ENCODE assay signal across 8 cellular contexts in genomic region chr15:62067448-62068044, GRCh38. TPM values are rescaled to one million over a fixed set of nuclear protein-coding genes. Genes with fewer than 3 reads are reported as not detected.
DNase-seq lines count a peak whose midpoint lies in the region; ATAC-seq and TF ChIP-seq lines count a peak whose summit lies in the region.

No MANE protein-coding gene starts in this region.

- peak overlapping the region; percentile 69; the same call in 1 of the 2 replicates for H3K4me3 ChIP-seq in Karpas-422 (ENCODE audit: low read length)

- no peak overlapping the region for H3K9ac ChIP-seq in Karpas-422 (ENCODE audit: low read length)

- intact Hi-C loops in activated T-helper 2 cell treated with anti-CD3 and anti-CD28 coated beads, Interferon-gamma antibody, Interleukin-2, Interleukin-4, amounts not matched to agents 10 μg/mL and 5 μg/mL and 100 μg/mL, durations not matched to agents 14 hours and 24 hours and 36 hours (cut with micrococcal nuclease), result loop anchor here (5.0 kb wide), 1 partner anchor 85 kb away; no protein-coding TSS in a partner anchor
- intact Hi-C loops in Right ventricle myocardium superior (cut with DNase I), result no loop called here

- peak overlapping the region; percentile 24 for H3K27ac Mint-ChIP-seq in activated T-helper 2 cell treated with anti-CD3 and anti-CD28 coated beads, Interferon-gamma antibody, Interleukin-2, Interleukin-4, amounts not matched to agents 10 μg/mL and 5 μg/mL and 100 μg/mL, durations not matched to agents 14 hours and 24 hours and 36 hours
- peak overlapping the region; percentile 73 for H3K27ac Mint-ChIP-seq in progenitor cell of endocrine pancreas

- no peaks in the 10 kb centered on the region for H3K9me3 Mint-ChIP-seq in activated T-helper 2 cell treated with anti-CD3 and anti-CD28 coated beads, Interferon-gamma antibody, Interleukin-2, Interleukin-4, amounts not matched to agents 10 μg/mL and 5 μg/mL and 100 μg/mL, durations not matched to agents 14 hours and 24 hours and 36 hours
- H3K9me3 Mint-ChIP-seq in progenitor cell of endocrine pancreas (ENCODE audit: low read depth), result no peaks in the 10 kb centered on the region

- peaks cover 60% of the 10 kb centered on the region for H3K27me3 Mint-ChIP-seq in activated T-helper 2 cell treated with anti-CD3 and anti-CD28 coated beads, Interferon-gamma antibody, Interleukin-2, Interleukin-4, amounts not matched to agents 10 μg/mL and 5 μg/mL and 100 μg/mL, durations not matched to agents 14 hours and 24 hours and 36 hours (ENCODE audit: low read depth)
- H3K27me3 Mint-ChIP-seq in progenitor cell of endocrine pancreas, result peaks cover 58% of the 10 kb centered on the region

- H3K36me3 Mint-ChIP-seq in activated T-helper 2 cell treated with anti-CD3 and anti-CD28 coated beads, Interferon-gamma antibody, Interleukin-2, Interleukin-4, amounts not matched to agents 10 μg/mL and 5 μg/mL and 100 μg/mL, durations not matched to agents 14 hours and 24 hours and 36 hours (ENCODE audit: low read depth), result no peaks in the 10 kb centered on the region
- H3K36me3 Mint-ChIP-seq in progenitor cell of endocrine pancreas (ENCODE audit: insufficient read depth), result no peaks in the 10 kb centered on the region

- peak overlapping the region; percentile 76 for H3K4me3 Mint-ChIP-seq in activated T-helper 2 cell treated with anti-CD3 and anti-CD28 coated beads, Interferon-gamma antibody, Interleukin-2, Interleukin-4, amounts not matched to agents 10 μg/mL and 5 μg/mL and 100 μg/mL, durations not matched to agents 14 hours and 24 hours and 36 hours (ENCODE audit: low read depth)
- peak overlapping the region; percentile 70 for H3K4me3 Mint-ChIP-seq in progenitor cell of endocrine pancreas (ENCODE audit: low read depth)

- H4K20me1 ChIP-seq in Karpas-422 (ENCODE audit: insufficient read depth, low read depth, low read length), result no peaks in the 10 kb centered on the region

- no peaks in the 10 kb centered on the region for H3K9me3 ChIP-seq in Karpas-422 (ENCODE audit: low read length)

- no peak overlapping the region for H2AFZ ChIP-seq in Karpas-422 (ENCODE audit: low read length)

- no peaks in the 10 kb centered on the region for H3K79me2 ChIP-seq in Karpas-422 (ENCODE audit: low read length)

- ATAC-seq in Right ventricle myocardium superior (ENCODE audit: poor library complexity) (peak; percentile 40), HG03097 (IDR thresholded peaks at IDR 0.05; ENCODE audit: low FRiP score, unreplicated experiment) (no peak)

- peak overlapping the region; percentile 80 for H3K4me2 ChIP-seq in Karpas-422 (ENCODE audit: low read depth, low read length, poor library complexity, severe bottlenecking)

- TF ChIP-seq CTCF in GM12874 (IDR thresholded peaks at IDR 0.05; ENCODE audit: insufficient read depth, low read depth, low read length) (0 out of 2 replicates have a peak, but pooled peaks have one; percentile 1), progenitor cell of endocrine pancreas (IDR thresholded peaks at IDR 0.05; ENCODE audit: unreplicated experiment) (no peak)

- H3K4me1 ChIP-seq in Karpas-422 (ENCODE audit: low read length), result peaks cover 14% of the 10 kb centered on the region

- H3K27me3 ChIP-seq in Karpas-422 (ENCODE audit: low read length), result no peaks in the 10 kb centered on the region

- peaks cover 16% of the 10 kb centered on the region for H3K4me1 Mint-ChIP-seq in activated T-helper 2 cell treated with anti-CD3 and anti-CD28 coated beads, Interferon-gamma antibody, Interleukin-2, Interleukin-4, amounts not matched to agents 10 μg/mL and 5 μg/mL and 100 μg/mL, durations not matched to agents 14 hours and 24 hours and 36 hours (ENCODE audit: low read depth)
- peaks cover 9% of the 10 kb centered on the region for H3K4me1 Mint-ChIP-seq in progenitor cell of endocrine pancreas (ENCODE audit: low read depth)

- H3K9me2 ChIP-seq in Karpas-422 (replicated peaks; ENCODE audit: insufficient read depth, low read length), result no peaks in the 10 kb centered on the region

- H3K27ac ChIP-seq in Karpas-422 (ENCODE audit: low read length), result no peak overlapping the region

- no peaks in the 10 kb centered on the region for H3K36me3 ChIP-seq in Karpas-422 (ENCODE audit: insufficient read depth, low read length)

- DNase-seq in Karpas-422, result no peak
- DNase-seq in activated T-helper 2 cell treated with anti-CD3 and anti-CD28 coated beads, Interferon-gamma antibody, Interleukin-2, Interleukin-4, amounts not matched to agents 10 μg/mL and 5 μg/mL and 100 μg/mL, durations not matched to agents 14 hours and 24 hours and 36 hours (ENCODE audit: low spot score), result no peak
- DNase-seq in Right ventricle myocardium superior, result peak; percentile 56
- DNase-seq in progenitor cell of endocrine pancreas (ENCODE audit: low spot score, unreplicated experiment), result peak; percentile 21
- DNase-seq in NOMO-1 treated with DMSO at 0.1 percent for 48 hours (lab: John Stamatoyannopoulos, UW; ENCODE audit: unreplicated experiment), result no peak
- DNase-seq in 8988T, result no peak

RNA-seq across cellular contexts. Expression of gene C2CD4A, which starts 0.8 kb away (rescaled TPM):
- total RNA-seq in Karpas-422 (2014; rRNA removed; shearing (Covaris generic); ENCODE audit: low replicate concordance), result not detected in 2 replicates
- total RNA-seq in activated T-helper 2 cell treated with anti-CD3 and anti-CD28 coated beads, Interferon-gamma antibody, Interleukin-2, Interleukin-4, amounts not matched to agents 10 μg/mL and 5 μg/mL and 100 μg/mL, durations not matched to agents 14 hours and 24 hours and 36 hours, result not detected in 2 replicates
- total RNA-seq in Right ventricle myocardium superior, result not detected
- total RNA-seq in progenitor cell of endocrine pancreas, result 0.17 and 0.20 TPM in 2 replicates

RNA-seq across cellular contexts. Expression of gene VPS13C, which starts 7.3 kb away (rescaled TPM):
- 70.9 and 180 TPM in 2 replicates for total RNA-seq in Karpas-422 (2014; rRNA removed; shearing (Covaris generic); ENCODE audit: low replicate concordance)
- 53.3 and 57.4 TPM in 2 replicates for total RNA-seq in activated T-helper 2 cell treated with anti-CD3 and anti-CD28 coated beads, Interferon-gamma antibody, Interleukin-2, Interleukin-4, amounts not matched to agents 10 μg/mL and 5 μg/mL and 100 μg/mL, durations not matched to agents 14 hours and 24 hours and 36 hours
- total RNA-seq in Right ventricle myocardium superior (32.8 TPM), progenitor cell of endocrine pancreas (47.7 and 57.1 TPM in 2 replicates)

Comparison
In these comparisons a context has a peak if more than half of its experiments do, and no peak if none do; other contexts are left out.
1. DNase-seq: peak in Right ventricle myocardium superior (single experiment) and progenitor cell of endocrine pancreas (single experiment); none in Karpas-422 (single experiment), activated T-helper 2 cell treated with anti-CD3 and anti-CD28 coated beads, Interferon-gamma antibody, Interleukin-2, Interleukin-4, amounts not matched to agents 10 μg/mL and 5 μg/mL and 100 μg/mL, durations not matched to agents 14 hours and 24 hours and 36 hours (single experiment), NOMO-1 treated with DMSO at 0.1 percent for 48 hours (single experiment) and 8988T (single experiment).